Comparison of ENCODE assay signal across 24 cellular contexts in the genomic region with DNA sequence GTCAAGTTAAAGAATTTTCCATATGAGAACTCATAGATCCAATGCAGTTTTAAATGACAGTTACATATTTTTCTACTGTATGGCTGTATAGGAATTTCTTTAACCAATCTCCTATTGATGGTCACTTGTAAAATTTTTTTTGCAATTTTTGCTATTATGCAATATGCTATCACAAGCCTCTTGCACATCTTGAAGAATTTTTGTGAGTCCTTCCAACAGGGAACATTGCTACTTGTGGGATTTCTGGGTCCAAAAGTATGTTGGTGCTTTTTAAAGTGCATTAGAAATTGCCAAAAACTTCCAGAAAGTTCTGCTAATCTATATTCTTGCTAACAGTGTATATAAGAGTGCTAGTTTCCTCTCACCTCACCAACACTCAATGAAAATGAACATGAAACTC.
"Had no signal": no experiment of that assay in that cellular context is flagged by ENCODE, and none has a peak within 500 bp of the region (broad histone marks: within the 10 kb centered on the region; RNA-seq: fewer than 3 reads in every experiment).

No MANE protein-coding gene starts in this region.

- H3K4me1 ChIP-seq: gastrocnemius medialis, lower lobe of right lung, parathyroid adenoma, right atrium auricular region, sigmoid colon, suprapubic skin, transverse colon, upper lobe of right lung, uterus had no signal

- H3K36me3 Mint-ChIP-seq: naive thymus-derived CD8-positive, alpha-beta T cell; stimulated activated naive B cell treated with anti-CD40 and anti-IgM and Interleukin-4, amounts not matched to agents 10 μg/mL and 1 μg/mL and 100 μg/mL, for 72 hours had no signal

- H3K9me3 ChIP-seq: esophagus muscularis mucosa, gastrocnemius medialis, lower lobe of right lung, neutrophil, right atrium auricular region, sigmoid colon, suprapubic skin, transverse colon, upper lobe of right lung, uterus had no signal

- ATAC-seq: gastrocnemius medialis; left ventricle myocardium superior; lower lobe of right lung; naive thymus-derived CD8-positive, alpha-beta T cell; stimulated activated naive B cell treated with anti-CD40 and anti-IgM and Interleukin-4, amounts not matched to agents 10 μg/mL and 1 μg/mL and 100 μg/mL, for 72 hours; upper lobe of right lung had no signal

- H2AFZ ChIP-seq: parathyroid adenoma had no signal

- H3K9me3 Mint-ChIP-seq: dendritic cell treated with granulocyte-macrophage colony-stimulating factor and Interleukin-4, amounts not matched to agents 40 ng/mL and 50 ng/mL, for 4 days; stimulated activated naive CD8-positive, alpha-beta T cell treated with anti-CD3 and anti-CD28 coated beads, Interleukin-15, Interleukin-2, amounts not matched to agents 100 ng/mL and 50 ng/mL, for 24 hours had no signal

- H3K27ac ChIP-seq: esophagus muscularis mucosa, gastrocnemius medialis, lower lobe of right lung, neutrophil, parathyroid adenoma, right atrium auricular region, sigmoid colon, skin epidermis, suprapubic skin, transverse colon, upper lobe of right lung, uterus had no signal

- H3K4me3 Mint-ChIP-seq: dendritic cell treated with granulocyte-macrophage colony-stimulating factor and Interleukin-4, amounts not matched to agents 40 ng/mL and 50 ng/mL, for 4 days; naive thymus-derived CD8-positive, alpha-beta T cell; neural crest cell; stimulated activated naive B cell treated with anti-CD40 and anti-IgM and Interleukin-4, amounts not matched to agents 10 μg/mL and 1 μg/mL and 100 μg/mL, for 72 hours; stimulated activated naive CD8-positive, alpha-beta T cell treated with anti-CD3 and anti-CD28 coated beads, Interleukin-15, Interleukin-2, amounts not matched to agents 100 ng/mL and 50 ng/mL, for 24 hours had no signal

- DNase-seq: effector memory CD4-positive, alpha-beta T cell; foreskin fibroblast; gastrocnemius medialis; head of caudate nucleus; left ventricle myocardium superior; lower lobe of right lung; naive thymus-derived CD8-positive, alpha-beta T cell; sigmoid colon; stimulated activated CD4-positive, alpha-beta T cell treated with anti-CD3 and anti-CD28 coated beads, Interleukin-15, amount 100 ng/mL, for 24 hours; stimulated activated CD4-positive, alpha-beta T cell treated with anti-CD3 and anti-CD28 coated beads, Interleukin-2, amount 100 ng/mL, for 48 hours; stimulated activated naive B cell treated with anti-CD40 and anti-IgM and Interleukin-4, amounts not matched to agents 10 μg/mL and 1 μg/mL and 100 μg/mL, for 72 hours; transverse colon; upper lobe of right lung; uterus had no signal

- H3K79me2 ChIP-seq: parathyroid adenoma had no signal

- H3K27me3 ChIP-seq: esophagus muscularis mucosa, gastrocnemius medialis, neutrophil, right atrium auricular region, sigmoid colon, suprapubic skin, transverse colon, upper lobe of right lung, uterus had no signal

- H3K27me3 Mint-ChIP-seq: dendritic cell treated with granulocyte-macrophage colony-stimulating factor and Interleukin-4, amounts not matched to agents 40 ng/mL and 50 ng/mL, for 4 days; stimulated activated naive B cell treated with anti-CD40 and anti-IgM and Interleukin-4, amounts not matched to agents 10 μg/mL and 1 μg/mL and 100 μg/mL, for 72 hours; stimulated activated naive CD8-positive, alpha-beta T cell treated with anti-CD3 and anti-CD28 coated beads, Interleukin-15, Interleukin-2, amounts not matched to agents 100 ng/mL and 50 ng/mL, for 24 hours had no signal

- H3K9ac ChIP-seq: parathyroid adenoma had no signal

- H3K36me3 ChIP-seq: esophagus muscularis mucosa, gastrocnemius medialis, lower lobe of right lung, neutrophil, right atrium auricular region, suprapubic skin, transverse colon, upper lobe of right lung, uterus had no signal

- H3K4me1 Mint-ChIP-seq: naive thymus-derived CD8-positive, alpha-beta T cell; neural crest cell; stimulated activated naive B cell treated with anti-CD40 and anti-IgM and Interleukin-4, amounts not matched to agents 10 μg/mL and 1 μg/mL and 100 μg/mL, for 72 hours had no signal

- H3K27ac Mint-ChIP-seq: dendritic cell treated with granulocyte-macrophage colony-stimulating factor and Interleukin-4, amounts not matched to agents 40 ng/mL and 50 ng/mL, for 4 days; naive thymus-derived CD8-positive, alpha-beta T cell; progenitor cell of endocrine pancreas; stimulated activated naive B cell treated with anti-CD40 and anti-IgM and Interleukin-4, amounts not matched to agents 10 μg/mL and 1 μg/mL and 100 μg/mL, for 72 hours; stimulated activated naive CD8-positive, alpha-beta T cell treated with anti-CD3 and anti-CD28 coated beads, Interleukin-15, Interleukin-2, amounts not matched to agents 100 ng/mL and 50 ng/mL, for 24 hours had no signal

- H3K4me3 ChIP-seq: esophagus muscularis mucosa, gastrocnemius medialis, lower lobe of right lung, right atrium auricular region, sigmoid colon, skin epidermis, suprapubic skin, transverse colon, upper lobe of right lung, uterus had no signal
